ENCODE assay signal across 1 cellular context in the genomic region with DNA sequence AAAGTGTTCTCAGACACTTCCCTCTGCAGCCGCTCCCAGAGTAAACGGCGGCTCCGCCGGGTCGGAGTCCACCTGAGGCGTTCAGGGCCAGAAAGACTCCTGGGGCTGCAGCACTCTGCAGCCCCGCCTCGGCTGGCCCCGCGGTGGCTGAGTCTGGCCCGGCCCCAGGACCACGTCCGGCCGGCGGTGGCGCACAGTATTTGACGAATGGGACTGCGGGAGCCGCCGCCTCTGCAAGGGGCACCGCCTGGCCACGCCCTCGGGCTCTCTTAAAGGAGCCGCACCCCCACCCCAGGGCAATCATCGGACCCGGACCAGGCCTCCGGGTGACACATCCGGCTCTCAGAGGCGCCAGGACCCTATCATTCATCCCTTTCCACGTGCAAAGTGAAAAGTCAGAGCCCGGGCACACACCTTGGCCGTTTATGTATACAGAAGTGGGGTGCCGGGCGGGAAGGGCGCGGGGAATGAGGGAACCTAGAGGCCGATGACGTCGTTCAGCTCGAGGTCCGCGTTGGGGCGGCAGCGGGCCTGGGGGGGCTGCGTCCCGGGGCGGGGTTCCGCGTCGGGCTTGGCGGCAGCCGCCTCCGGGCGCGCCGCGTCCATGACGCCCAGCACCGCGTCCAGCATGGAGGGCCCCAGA.
TF ChIP-seq lines count a peak whose summit lies in the region.

No MANE protein-coding gene starts in this region.

TF ChIP-seq in WTC11, 78 proteins besides CTCF, POLR2A, EP300 and RAD21 (continued from another document):
- TF ChIP-seq ZSCAN18 (CRISPR knock-in tag; IDR thresholded peaks at IDR 0.05) = no peak
- TF ChIP-seq NR1H2 (CRISPR knock-in tag; IDR thresholded peaks at IDR 0.05) = no peak
- TF ChIP-seq RORB (CRISPR knock-in tag; IDR thresholded peaks at IDR 0.05) = no peak
- TF ChIP-seq, protein P1, sequence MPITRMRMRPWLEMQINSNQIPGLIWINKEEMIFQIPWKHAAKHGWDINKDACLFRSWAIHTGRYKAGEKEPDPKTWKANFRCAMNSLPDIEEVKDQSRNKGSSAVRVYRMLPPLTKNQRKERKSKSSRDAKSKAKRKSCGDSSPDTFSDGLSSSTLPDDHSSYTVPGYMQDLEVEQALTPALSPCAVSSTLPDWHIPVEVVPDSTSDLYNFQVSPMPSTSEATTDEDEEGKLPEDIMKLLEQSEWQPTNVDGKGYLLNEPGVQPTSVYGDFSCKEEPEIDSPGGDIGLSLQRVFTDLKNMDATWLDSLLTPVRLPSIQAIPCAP (CRISPR knock-in tag; IDR thresholded peaks at IDR 0.05) = peak; percentile 60; the same call in 1 of the 2 replicates
- TF ChIP-seq ELF4 (CRISPR knock-in tag; IDR thresholded peaks at IDR 0.05; ENCODE audit: low read depth) = no peak
- TF ChIP-seq GRHL2 (CRISPR knock-in tag; IDR thresholded peaks at IDR 0.05; ENCODE audit: insufficient replicate concordance, severe bottlenecking) = no peak
- peak; percentile 72 for TF ChIP-seq FOXK1 (CRISPR knock-in tag; IDR thresholded peaks at IDR 0.05)
- TF ChIP-seq TP53 (CRISPR knock-in tag; IDR thresholded peaks at IDR 0.05) = 0 out of 2 replicates have a peak, but pooled peaks have one; percentile 42
- TF ChIP-seq CREM (CRISPR knock-in tag; IDR thresholded peaks at IDR 0.05) = peak; percentile 89
- TF ChIP-seq NR2C2 (CRISPR knock-in tag; IDR thresholded peaks at IDR 0.05) = peak; percentile 69; the same call in 1 of the 2 replicates
- no peak for TF ChIP-seq SMAD4 (CRISPR knock-in tag; IDR thresholded peaks at IDR 0.05)
- no peak for TF ChIP-seq CREB1 (CRISPR knock-in tag; IDR thresholded peaks at IDR 0.05)
- no peak for TF ChIP-seq MXD4 (CRISPR knock-in tag; IDR thresholded peaks at IDR 0.05; ENCODE audit: borderline replicate concordance)
- TF ChIP-seq FOXJ3 (CRISPR knock-in tag; IDR thresholded peaks at IDR 0.05; ENCODE audit: borderline replicate concordance) = no peak
- no peak for TF ChIP-seq IRF2 (CRISPR knock-in tag; IDR thresholded peaks at IDR 0.05; ENCODE audit: borderline replicate concordance, low read depth)
- TF ChIP-seq TEAD1 (CRISPR knock-in tag; IDR thresholded peaks at IDR 0.05) = 0 out of 2 replicates have a peak, but pooled peaks have one; percentile 19
- TF ChIP-seq MYBL2 (CRISPR knock-in tag; IDR thresholded peaks at IDR 0.05) = peak; percentile 46; the same call in 1 of the 2 replicates
- 0 out of 2 replicates have a peak, but pooled peaks have one; percentile 31 for TF ChIP-seq E2F1 (CRISPR knock-in tag; IDR thresholded peaks at IDR 0.05)
